Comparison of ENCODE assay signal across 2 cellular contexts in genomic region chr15:69892351-69892750, GRCh38.
TF ChIP-seq lines count a peak whose summit lies in the region.

No MANE protein-coding gene starts in this region.

TF ChIP-seq in SK-N-SH, 30 proteins besides CTCF, POLR2A, EP300 and RAD21:
- TF ChIP-seq, protein P1, sequence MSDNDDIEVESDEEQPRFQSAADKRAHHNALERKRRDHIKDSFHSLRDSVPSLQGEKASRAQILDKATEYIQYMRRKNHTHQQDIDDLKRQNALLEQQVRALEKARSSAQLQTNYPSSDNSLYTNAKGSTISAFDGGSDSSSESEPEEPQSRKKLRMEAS (IDR thresholded peaks at IDR 0.05; ENCODE audit: low read depth), result no peak
- TF ChIP-seq POLR2AphosphoS5 (IDR thresholded peaks at IDR 0.05; ENCODE audit: low read depth, low read length), result no peak
- TF ChIP-seq RFX5 (IDR thresholded peaks at IDR 0.05; ENCODE audit: low read length), result no peak
- TF ChIP-seq SIN3A (IDR thresholded peaks at IDR 0.05; ENCODE audit: borderline replicate concordance, low read depth, low read length), result no peak
- no peak for TF ChIP-seq USF1 (IDR thresholded peaks at IDR 0.05; ENCODE audit: borderline replicate concordance, low read depth)
- TF ChIP-seq GABPA (IDR thresholded peaks at IDR 0.05; ENCODE audit: low read depth), result no peak
- no peak for TF ChIP-seq FOSL2 (IDR thresholded peaks at IDR 0.05; ENCODE audit: borderline replicate concordance, low read depth)
- TF ChIP-seq FOXJ3 (CRISPR knock-in tag; IDR thresholded peaks at IDR 0.05), result no peak
- no peak for TF ChIP-seq MXI1 (IDR thresholded peaks at IDR 0.05; ENCODE audit: low read depth, low read length)
- no peak for TF ChIP-seq NRF1 (IDR thresholded peaks at IDR 0.05; ENCODE audit: low read depth, low read length)
- TF ChIP-seq, protein P2, sequence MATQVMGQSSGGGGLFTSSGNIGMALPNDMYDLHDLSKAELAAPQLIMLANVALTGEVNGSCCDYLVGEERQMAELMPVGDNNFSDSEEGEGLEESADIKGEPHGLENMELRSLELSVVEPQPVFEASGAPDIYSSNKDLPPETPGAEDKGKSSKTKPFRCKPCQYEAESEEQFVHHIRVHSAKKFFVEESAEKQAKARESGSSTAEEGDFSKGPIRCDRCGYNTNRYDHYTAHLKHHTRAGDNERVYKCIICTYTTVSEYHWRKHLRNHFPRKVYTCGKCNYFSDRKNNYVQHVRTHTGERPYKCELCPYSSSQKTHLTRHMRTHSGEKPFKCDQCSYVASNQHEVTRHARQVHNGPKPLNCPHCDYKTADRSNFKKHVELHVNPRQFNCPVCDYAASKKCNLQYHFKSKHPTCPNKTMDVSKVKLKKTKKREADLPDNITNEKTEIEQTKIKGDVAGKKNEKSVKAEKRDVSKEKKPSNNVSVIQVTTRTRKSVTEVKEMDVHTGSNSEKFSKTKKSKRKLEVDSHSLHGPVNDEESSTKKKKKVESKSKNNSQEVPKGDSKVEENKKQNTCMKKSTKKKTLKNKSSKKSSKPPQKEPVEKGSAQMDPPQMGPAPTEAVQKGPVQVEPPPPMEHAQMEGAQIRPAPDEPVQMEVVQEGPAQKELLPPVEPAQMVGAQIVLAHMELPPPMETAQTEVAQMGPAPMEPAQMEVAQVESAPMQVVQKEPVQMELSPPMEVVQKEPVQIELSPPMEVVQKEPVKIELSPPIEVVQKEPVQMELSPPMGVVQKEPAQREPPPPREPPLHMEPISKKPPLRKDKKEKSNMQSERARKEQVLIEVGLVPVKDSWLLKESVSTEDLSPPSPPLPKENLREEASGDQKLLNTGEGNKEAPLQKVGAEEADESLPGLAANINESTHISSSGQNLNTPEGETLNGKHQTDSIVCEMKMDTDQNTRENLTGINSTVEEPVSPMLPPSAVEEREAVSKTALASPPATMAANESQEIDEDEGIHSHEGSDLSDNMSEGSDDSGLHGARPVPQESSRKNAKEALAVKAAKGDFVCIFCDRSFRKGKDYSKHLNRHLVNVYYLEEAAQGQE (IDR thresholded peaks at IDR 0.05; ENCODE audit: low read depth, low read length), result no peak
- TF ChIP-seq TEAD4 (IDR thresholded peaks at IDR 0.05; ENCODE audit: borderline replicate concordance, insufficient read depth), result no peak
- no peak for TF ChIP-seq FOXM1 (IDR thresholded peaks at IDR 0.05; ENCODE audit: low read depth)
- no peak for TF ChIP-seq USF2 (IDR thresholded peaks at IDR 0.05; ENCODE audit: borderline replicate concordance, low read depth, low read length)
- TF ChIP-seq ELF1 (IDR thresholded peaks at IDR 0.05), result no peak
- TF ChIP-seq, protein P3, sequence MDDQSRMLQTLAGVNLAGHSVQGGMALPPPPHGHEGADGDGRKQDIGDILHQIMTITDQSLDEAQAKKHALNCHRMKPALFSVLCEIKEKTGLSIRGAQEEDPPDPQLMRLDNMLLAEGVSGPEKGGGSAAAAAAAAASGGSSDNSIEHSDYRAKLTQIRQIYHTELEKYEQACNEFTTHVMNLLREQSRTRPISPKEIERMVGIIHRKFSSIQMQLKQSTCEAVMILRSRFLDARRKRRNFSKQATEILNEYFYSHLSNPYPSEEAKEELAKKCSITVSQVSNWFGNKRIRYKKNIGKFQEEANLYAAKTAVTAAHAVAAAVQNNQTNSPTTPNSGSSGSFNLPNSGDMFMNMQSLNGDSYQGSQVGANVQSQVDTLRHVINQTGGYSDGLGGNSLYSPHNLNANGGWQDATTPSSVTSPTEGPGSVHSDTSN (IDR thresholded peaks at IDR 0.05), result no peak
- no peak for TF ChIP-seq YY1 (IDR thresholded peaks at IDR 0.05; ENCODE audit: low read depth)
- TF ChIP-seq CHD2 (IDR thresholded peaks at IDR 0.05; ENCODE audit: low read length, partially characterized antibody), result no peak

TF ChIP-seq in SK-N-SH treated with all-trans-retinoic acid at 6 μM for 48 hours, 23 proteins besides CTCF, POLR2A, EP300 and RAD21 (continued from another document):
- TF ChIP-seq ZNF565 (CRISPR knock-in tag; conservative IDR thresholded peaks at IDR 0.05; ENCODE audit: low read depth) (no peak), ZFP30 (CRISPR knock-in tag; IDR thresholded peaks at IDR 0.05) (no peak), ESRRG (CRISPR knock-in tag; IDR thresholded peaks at IDR 0.05) (no peak), ZFP3 (CRISPR knock-in tag; IDR thresholded peaks at IDR 0.05) (no peak), ZNF70 (CRISPR knock-in tag; IDR thresholded peaks at IDR 0.05) (no peak), PPARA (CRISPR knock-in tag; IDR thresholded peaks at IDR 0.05; ENCODE audit: borderline replicate concordance) (no peak), TCF4 (CRISPR knock-in tag; IDR thresholded peaks at IDR 0.05; ENCODE audit: borderline replicate concordance) (no peak), RARB (CRISPR knock-in tag; IDR thresholded peaks at IDR 0.05) (no peak), GLIS3 (CRISPR knock-in tag; IDR thresholded peaks at IDR 0.05) (no peak)
